1 cellular context compared by ENCODE assay signal in the genomic region with DNA sequence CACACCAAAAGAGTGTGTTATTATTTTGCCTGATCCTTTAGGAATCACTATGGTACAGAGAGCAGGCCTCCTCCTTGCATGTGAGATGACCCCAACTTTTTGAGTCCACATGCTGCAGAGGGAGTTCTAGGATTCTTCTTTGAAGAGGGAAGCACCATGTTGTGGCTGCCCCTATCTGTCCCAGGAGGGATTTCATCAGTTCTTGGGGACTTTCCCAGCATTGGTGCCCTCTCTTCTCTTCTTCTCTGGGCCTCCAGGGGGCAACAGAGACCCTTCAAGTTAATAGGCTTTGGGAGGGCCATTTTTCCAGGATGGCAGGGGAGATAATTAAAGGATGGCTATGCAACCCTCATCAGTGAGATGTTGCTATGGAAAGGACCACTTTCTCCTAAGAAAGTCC.
TF ChIP-seq lines count a peak whose summit lies in the region.

No MANE protein-coding gene starts in this region.

TF ChIP-seq in K562, 482 proteins besides CTCF, POLR2A, EP300 and RAD21:
- TF ChIP-seq, protein P1, sequence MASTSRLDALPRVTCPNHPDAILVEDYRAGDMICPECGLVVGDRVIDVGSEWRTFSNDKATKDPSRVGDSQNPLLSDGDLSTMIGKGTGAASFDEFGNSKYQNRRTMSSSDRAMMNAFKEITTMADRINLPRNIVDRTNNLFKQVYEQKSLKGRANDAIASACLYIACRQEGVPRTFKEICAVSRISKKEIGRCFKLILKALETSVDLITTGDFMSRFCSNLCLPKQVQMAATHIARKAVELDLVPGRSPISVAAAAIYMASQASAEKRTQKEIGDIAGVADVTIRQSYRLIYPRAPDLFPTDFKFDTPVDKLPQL (IDR thresholded peaks at IDR 0.05; ENCODE audit: extremely low read depth, insufficient read length): no peak
- TF ChIP-seq HDAC8 (tag; IDR thresholded peaks at IDR 0.05): no peak
- TF ChIP-seq, protein P2, sequence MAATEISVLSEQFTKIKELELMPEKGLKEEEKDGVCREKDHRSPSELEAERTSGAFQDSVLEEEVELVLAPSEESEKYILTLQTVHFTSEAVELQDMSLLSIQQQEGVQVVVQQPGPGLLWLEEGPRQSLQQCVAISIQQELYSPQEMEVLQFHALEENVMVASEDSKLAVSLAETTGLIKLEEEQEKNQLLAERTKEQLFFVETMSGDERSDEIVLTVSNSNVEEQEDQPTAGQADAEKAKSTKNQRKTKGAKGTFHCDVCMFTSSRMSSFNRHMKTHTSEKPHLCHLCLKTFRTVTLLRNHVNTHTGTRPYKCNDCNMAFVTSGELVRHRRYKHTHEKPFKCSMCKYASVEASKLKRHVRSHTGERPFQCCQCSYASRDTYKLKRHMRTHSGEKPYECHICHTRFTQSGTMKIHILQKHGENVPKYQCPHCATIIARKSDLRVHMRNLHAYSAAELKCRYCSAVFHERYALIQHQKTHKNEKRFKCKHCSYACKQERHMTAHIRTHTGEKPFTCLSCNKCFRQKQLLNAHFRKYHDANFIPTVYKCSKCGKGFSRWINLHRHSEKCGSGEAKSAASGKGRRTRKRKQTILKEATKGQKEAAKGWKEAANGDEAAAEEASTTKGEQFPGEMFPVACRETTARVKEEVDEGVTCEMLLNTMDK (IDR thresholded peaks at IDR 0.05; ENCODE audit: borderline replicate concordance, insufficient read depth, low read depth, low read length, poor library complexity, severe bottlenecking): peak; percentile 14
